7 cellular contexts compared by ENCODE assay signal in the genomic region with DNA sequence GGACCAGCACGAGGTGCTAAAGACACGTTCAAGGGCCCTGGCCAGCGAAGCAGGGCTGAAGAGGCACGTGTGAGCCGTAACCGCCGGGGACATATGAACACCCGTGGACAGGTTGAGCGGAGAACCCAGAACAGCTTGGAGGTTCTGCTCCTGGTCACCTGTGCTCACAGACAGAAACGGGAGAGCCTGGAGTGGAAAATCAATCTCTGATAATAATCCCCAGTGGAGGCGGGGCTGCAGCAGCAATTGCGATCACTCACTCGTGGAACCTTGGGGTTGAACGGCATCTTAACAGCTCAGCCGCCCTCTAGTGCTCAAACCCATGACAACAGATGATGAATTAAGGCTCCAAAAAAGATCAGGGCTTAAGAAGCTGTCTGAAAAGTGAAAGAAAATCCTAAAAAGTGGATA. TPM values are rescaled to one million over a fixed set of nuclear protein-coding genes. Genes with fewer than 3 reads are reported as not detected.
DNase-seq lines count a peak whose midpoint lies in the region; ATAC-seq lines count a peak whose summit lies in the region.

No MANE protein-coding gene starts in this region.

- no peaks in the 10 kb centered on the region for H3K36me3 ChIP-seq in Karpas-422 (ENCODE audit: insufficient read depth, low read length)

- no peak overlapping the region for H3K27ac ChIP-seq in Karpas-422 (ENCODE audit: low read length)

- intact Hi-C loops in head of caudate nucleus (cut with DNase I) = loop anchor here (10.0 kb wide), 1 partner anchor 137 kb away; a partner anchor contains a TSS

- no peak overlapping the region for H2AFZ ChIP-seq in Karpas-422 (ENCODE audit: low read length)

- H3K4me1 ChIP-seq in Karpas-422 (ENCODE audit: low read length) = peaks cover 13% of the 10 kb centered on the region

- no peaks in the 10 kb centered on the region for H3K27me3 ChIP-seq in Karpas-422 (ENCODE audit: low read length)

- H3K9me3 ChIP-seq in Karpas-422 (ENCODE audit: low read length) = no peaks in the 10 kb centered on the region

- H3K4me3 ChIP-seq in Karpas-422 (ENCODE audit: low read length) = no peak overlapping the region

- no peak overlapping the region for H3K9ac ChIP-seq in Karpas-422 (ENCODE audit: low read length)

- ATAC-seq in HG03135 (IDR thresholded peaks at IDR 0.05; ENCODE audit: unreplicated experiment) = no peak
- no peak for ATAC-seq in HG03108 (IDR thresholded peaks at IDR 0.05; ENCODE audit: unreplicated experiment)
- no peak for ATAC-seq in GM19467 (IDR thresholded peaks at IDR 0.05; ENCODE audit: unreplicated experiment)

- no peaks in the 10 kb centered on the region for H3K79me2 ChIP-seq in Karpas-422 (ENCODE audit: low read length)

- no peak overlapping the region for H3K4me2 ChIP-seq in Karpas-422 (ENCODE audit: low read depth, low read length, poor library complexity, severe bottlenecking)

- no peaks in the 10 kb centered on the region for H4K20me1 ChIP-seq in Karpas-422 (ENCODE audit: insufficient read depth, low read depth, low read length)

- H3K9me2 ChIP-seq in Karpas-422 (replicated peaks; ENCODE audit: insufficient read depth, low read length) = no peaks in the 10 kb centered on the region

- DNase-seq in EL = peak; percentile 18
- peak; percentile 81 for DNase-seq in Karpas-422
- peak; percentile 48 for DNase-seq in activated CD8-positive, alpha-beta memory T cell treated with anti-CD3 and anti-CD28 coated beads, Interleukin-2, amount 50 U/mL, for 4 hours
- DNase-seq in head of caudate nucleus = peak in 37 of 42 donors; percentile 17 to 83 (median 51)

RNA-seq across cellular contexts. Expression of a gene that starts 25.6 kb away (rescaled TPM):
- 28.7 and 33.0 TPM in 2 replicates for total RNA-seq in Karpas-422 (2014; rRNA removed; shearing (Covaris generic); ENCODE audit: low replicate concordance)

Comparison
In these comparisons a context has a peak if more than half of its experiments do, and no peak if none do; other contexts are left out.
1. DNase-seq: peak in every context shown above with its lines; median percentile 81 in Karpas-422; 51 in head of caudate nucleus; 48 in activated CD8-positive, alpha-beta memory T cell treated with anti-CD3 and anti-CD28 coated beads, Interleukin-2, amount 50 U/mL, for 4 hours; 18 in EL.